1 cellular context compared by ENCODE assay signal in genomic region chr14:101230161-101230850, GRCh38.
TF ChIP-seq lines count a peak whose summit lies in the region.

No MANE protein-coding gene starts in this region.

TF ChIP-seq in PFSK-1, 5 proteins besides CTCF, POLR2A, EP300 and RAD21 (continued from another document):
- no peak for TF ChIP-seq FOXP2 (optimal IDR thresholded peaks at IDR 0.05; ENCODE audit: borderline replicate concordance, extremely low read depth, extremely low read length, insufficient read depth)
